Comparison of ENCODE assay signal across 33 cellular contexts in the genomic region with DNA sequence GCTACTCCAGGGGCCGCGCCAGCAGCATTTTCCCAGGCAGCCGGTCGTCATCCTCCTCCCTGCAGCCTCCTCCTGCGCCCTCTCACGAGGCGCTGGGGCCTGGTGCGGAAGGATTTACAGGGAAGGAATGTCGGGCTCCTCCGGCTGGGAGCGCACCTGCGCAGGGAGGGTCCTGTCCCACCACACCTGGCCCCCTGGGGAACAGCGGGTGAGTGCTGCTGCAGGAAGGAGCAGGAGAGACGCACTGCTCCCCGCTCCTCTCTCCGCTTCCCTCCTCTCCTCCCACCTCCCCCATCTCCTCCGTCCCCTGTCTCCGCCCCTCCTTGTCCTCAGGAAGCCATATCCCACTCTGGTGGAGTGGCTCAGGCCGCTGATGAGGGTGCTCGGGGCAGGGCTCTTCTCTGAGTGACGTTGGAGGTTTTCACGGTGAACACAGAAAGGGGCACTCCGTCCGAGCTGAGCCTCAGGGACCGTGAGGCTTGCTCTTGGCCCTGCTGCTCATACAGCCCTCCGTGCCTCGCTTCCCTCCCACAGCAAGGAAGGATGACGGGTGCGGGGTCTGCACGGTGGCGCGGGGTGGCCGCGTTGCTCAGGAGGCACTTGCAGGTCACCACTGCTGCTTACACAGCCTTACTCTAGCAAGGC. TPM values are rescaled to one million over a fixed set of nuclear protein-coding genes. Genes with fewer than 3 reads are reported as not detected.
DNase-seq lines count a peak whose midpoint lies in the region; ATAC-seq and TF ChIP-seq lines count a peak whose summit lies in the region.
"Had no signal": no experiment of that assay in that cellular context is flagged by ENCODE, and none has a peak within 500 bp of the region (broad histone marks: within the 10 kb centered on the region; RNA-seq: fewer than 3 reads in every experiment).

No MANE protein-coding gene starts in this region.

- POLR2A ChIA-PET in WTC11 (lab: Charles Lee), result no interaction called here

- H3K36me3 Mint-ChIP-seq in WTC11 (no peaks in the 10 kb centered on the region), progenitor cell of endocrine pancreas (ENCODE audit: insufficient read depth) (no peaks in the 10 kb centered on the region)
- H3K36me3 Mint-ChIP-seq: CD4-positive, alpha-beta memory T cell; natural killer cell had no signal

- peaks cover 74% of the 10 kb centered on the region for H3K27me3 Mint-ChIP-seq in WTC11 (ENCODE audit: low read depth)
- peaks cover 75% of the 10 kb centered on the region for H3K27me3 Mint-ChIP-seq in progenitor cell of endocrine pancreas
- H3K27me3 Mint-ChIP-seq in stimulated activated naive CD8-positive, alpha-beta T cell treated with anti-CD3 and anti-CD28 coated beads, Interleukin-15, amount 100 ng/mL, for 72 hours, result peaks cover 83% of the 10 kb centered on the region

- TF ChIP-seq CTCF in WTC11 (IDR thresholded peaks at IDR 0.05), result no peak
- no peak for TF ChIP-seq CTCF in progenitor cell of endocrine pancreas (IDR thresholded peaks at IDR 0.05; ENCODE audit: unreplicated experiment)

- peak; percentile 63 for ATAC-seq in WTC11
- ATAC-seq in stimulated activated naive CD8-positive, alpha-beta T cell treated with anti-CD3 and anti-CD28 coated beads, Interleukin-15, amount 100 ng/mL, for 72 hours, result no peak
- ATAC-seq: activated CD4-positive, alpha-beta T cell treated with anti-CD3 and anti-CD28 coated beads for 36 hours; activated T-cell treated with anti-CD3 and anti-CD28 coated beads, Interleukin-2, amount 50 U/mL, for 4 hours; body of pancreas; esophagus mucosa; left colon; natural killer cell; pancreas; right cardiac atrium had no signal

- DNase-seq in NCI-H1417 (lab: John Stamatoyannopoulos, UW) (peak in 2 of 3 experiments; percentile 60 to 74), NCI-H1417 treated with DMSO at 0.1 percent for 48 hours (lab: John Stamatoyannopoulos, UW) (no peak), WTC11 (ENCODE audit: low spot score) (peak; percentile 56), iPS-NIHi11 (ENCODE audit: low spot score) (peak; percentile 54), progenitor cell of endocrine pancreas (ENCODE audit: low spot score, unreplicated experiment) (no peak), NOMO-1 treated with dmso at 0.1 percent for 144 hours (lab: John Stamatoyannopoulos, UW; ENCODE audit: unreplicated experiment) (no peak)
- no peak for DNase-seq in stimulated activated naive CD8-positive, alpha-beta T cell treated with anti-CD3 and anti-CD28 coated beads, Interleukin-15, amount 100 ng/mL, for 72 hours
- no peak for DNase-seq in stimulated activated CD4-positive, alpha-beta T cell treated with anti-CD3 and anti-CD28 coated beads, Interleukin-1b, Interleukin-23, amount 100 ng/mL, for 48 hours
- DNase-seq: activated CD4-positive, alpha-beta T cell treated with anti-CD3 and anti-CD28 coated beads for 36 hours; activated naive CD4-positive, alpha-beta T cell; activated T-cell treated with anti-CD3 and anti-CD28 coated beads, Interleukin-2, amount 50 U/mL, for 4 hours; AML-193; body of pancreas; CD4-positive, alpha-beta memory T cell; DMS 273 treated with DMSO at 0.1 percent for 48 hours; effector memory CD4-positive, alpha-beta T cell; hippocampal formation; left colon; natural killer cell; NCI-H1105; NCI-H2107; NCI-H510A; NK-92 treated with Interleukin-12 subunit alpha and Interleukin-12 subunit beta, amount 100 ng/mL, for 24 hours; Peyer's patch; tibial artery had no signal

- H3K4me1 Mint-ChIP-seq in WTC11, result peaks cover 24% of the 10 kb centered on the region
- H3K4me1 Mint-ChIP-seq in progenitor cell of endocrine pancreas (ENCODE audit: low read depth), result peaks cover 2% of the 10 kb centered on the region
- H3K4me1 Mint-ChIP-seq in stimulated activated naive CD8-positive, alpha-beta T cell treated with anti-CD3 and anti-CD28 coated beads, Interleukin-15, amount 100 ng/mL, for 72 hours, result no peaks in the 10 kb centered on the region
- H3K4me1 Mint-ChIP-seq: activated CD4-positive, alpha-beta T cell treated with anti-CD3 and anti-CD28 coated beads for 36 hours; natural killer cell had no signal

- H3K9me3 Mint-ChIP-seq in WTC11 (no peaks in the 10 kb centered on the region), progenitor cell of endocrine pancreas (ENCODE audit: low read depth) (no peaks in the 10 kb centered on the region)
- H3K9me3 Mint-ChIP-seq in stimulated activated naive CD8-positive, alpha-beta T cell treated with anti-CD3 and anti-CD28 coated beads, Interleukin-15, amount 100 ng/mL, for 72 hours, result no peaks in the 10 kb centered on the region
- H3K9me3 Mint-ChIP-seq: activated T-cell treated with anti-CD3 and anti-CD28 coated beads, Interleukin-2, amount 50 U/mL, for 4 hours; CD4-positive, alpha-beta memory T cell; natural killer cell; stimulated activated naive CD8-positive, alpha-beta T cell treated with anti-CD3 and anti-CD28 coated beads, Interleukin-15, Interleukin-2, amounts not matched to agents 100 ng/mL and 50 ng/mL, for 24 hours; T-helper 1 cell treated with Interleukin-12 subunit alpha and Interleukin-12 subunit beta and Interleukin-4 antibody, amounts not matched to agents 30 μg/mL and 1 μg/mL, for 36 hours had no signal

- CTCF ChIA-PET in WTC11 (lab: Charles Lee), result no interaction called here

- peak overlapping the region; percentile 67 for H3K4me3 Mint-ChIP-seq in WTC11
- H3K4me3 Mint-ChIP-seq in progenitor cell of endocrine pancreas (ENCODE audit: low read depth), result peak overlapping the region; percentile 61
- no peak overlapping the region for H3K4me3 Mint-ChIP-seq in stimulated activated naive CD8-positive, alpha-beta T cell treated with anti-CD3 and anti-CD28 coated beads, Interleukin-15, amount 100 ng/mL, for 72 hours
- H3K4me3 Mint-ChIP-seq: activated CD4-positive, alpha-beta T cell treated with anti-CD3 and anti-CD28 coated beads for 36 hours; activated T-cell treated with anti-CD3 and anti-CD28 coated beads, Interleukin-2, amount 50 U/mL, for 4 hours; CD4-positive, alpha-beta memory T cell; natural killer cell; stimulated activated naive CD8-positive, alpha-beta T cell treated with anti-CD3 and anti-CD28 coated beads, Interleukin-15, Interleukin-2, amounts not matched to agents 100 ng/mL and 50 ng/mL, for 24 hours; T-helper 1 cell treated with Interleukin-12 subunit alpha and Interleukin-12 subunit beta and Interleukin-4 antibody, amounts not matched to agents 30 μg/mL and 1 μg/mL, for 36 hours had no signal

- no peak overlapping the region for H3K27ac Mint-ChIP-seq in WTC11
- H3K27ac Mint-ChIP-seq in progenitor cell of endocrine pancreas, result no peak overlapping the region
- H3K27ac Mint-ChIP-seq in stimulated activated naive CD8-positive, alpha-beta T cell treated with anti-CD3 and anti-CD28 coated beads, Interleukin-15, amount 100 ng/mL, for 72 hours, result no peak overlapping the region
- H3K27ac Mint-ChIP-seq: activated CD4-positive, alpha-beta T cell treated with anti-CD3 and anti-CD28 coated beads for 36 hours; natural killer cell; stimulated activated naive CD8-positive, alpha-beta T cell treated with anti-CD3 and anti-CD28 coated beads, Interleukin-15, Interleukin-2, amounts not matched to agents 100 ng/mL and 50 ng/mL, for 24 hours; T-helper 1 cell treated with Interleukin-12 subunit alpha and Interleukin-12 subunit beta and Interleukin-4 antibody, amounts not matched to agents 30 μg/mL and 1 μg/mL, for 36 hours had no signal

TF ChIP-seq in WTC11, 78 proteins besides CTCF, POLR2A, EP300 and RAD21 (continues in another document):
- no peak for TF ChIP-seq PRRX2 (CRISPR knock-in tag; IDR thresholded peaks at IDR 0.05)
- 0 out of 2 replicates have a peak, but pooled peaks have one; percentile 38 for TF ChIP-seq FOXK1 (CRISPR knock-in tag; IDR thresholded peaks at IDR 0.05)
- 0 out of 2 replicates have a peak, but pooled peaks have one; percentile 36 for TF ChIP-seq ZNF232 (CRISPR knock-in tag; IDR thresholded peaks at IDR 0.05)
- no peak for TF ChIP-seq NFATC4 (CRISPR knock-in tag; IDR thresholded peaks at IDR 0.05)
- TF ChIP-seq, protein P1, sequence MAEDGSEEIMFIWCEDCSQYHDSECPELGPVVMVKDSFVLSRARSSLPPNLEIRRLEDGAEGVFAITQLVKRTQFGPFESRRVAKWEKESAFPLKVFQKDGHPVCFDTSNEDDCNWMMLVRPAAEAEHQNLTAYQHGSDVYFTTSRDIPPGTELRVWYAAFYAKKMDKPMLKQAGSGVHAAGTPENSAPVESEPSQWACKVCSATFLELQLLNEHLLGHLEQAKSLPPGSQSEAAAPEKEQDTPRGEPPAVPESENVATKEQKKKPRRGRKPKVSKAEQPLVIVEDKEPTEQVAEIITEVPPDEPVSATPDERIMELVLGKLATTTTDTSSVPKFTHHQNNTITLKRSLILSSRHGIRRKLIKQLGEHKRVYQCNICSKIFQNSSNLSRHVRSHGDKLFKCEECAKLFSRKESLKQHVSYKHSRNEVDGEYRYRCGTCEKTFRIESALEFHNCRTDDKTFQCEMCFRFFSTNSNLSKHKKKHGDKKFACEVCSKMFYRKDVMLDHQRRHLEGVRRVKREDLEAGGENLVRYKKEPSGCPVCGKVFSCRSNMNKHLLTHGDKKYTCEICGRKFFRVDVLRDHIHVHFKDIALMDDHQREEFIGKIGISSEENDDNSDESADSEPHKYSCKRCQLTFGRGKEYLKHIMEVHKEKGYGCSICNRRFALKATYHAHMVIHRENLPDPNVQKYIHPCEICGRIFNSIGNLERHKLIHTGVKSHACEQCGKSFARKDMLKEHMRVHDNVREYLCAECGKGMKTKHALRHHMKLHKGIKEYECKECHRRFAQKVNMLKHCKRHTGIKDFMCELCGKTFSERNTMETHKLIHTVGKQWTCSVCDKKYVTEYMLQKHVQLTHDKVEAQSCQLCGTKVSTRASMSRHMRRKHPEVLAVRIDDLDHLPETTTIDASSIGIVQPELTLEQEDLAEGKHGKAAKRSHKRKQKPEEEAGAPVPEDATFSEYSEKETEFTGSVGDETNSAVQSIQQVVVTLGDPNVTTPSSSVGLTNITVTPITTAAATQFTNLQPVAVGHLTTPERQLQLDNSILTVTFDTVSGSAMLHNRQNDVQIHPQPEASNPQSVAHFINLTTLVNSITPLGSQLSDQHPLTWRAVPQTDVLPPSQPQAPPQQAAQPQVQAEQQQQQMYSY (CRISPR knock-in tag; IDR thresholded peaks at IDR 0.05), result no peak

RNA-seq across cellular contexts. Expression of gene IRX4, which starts 31.3 kb away (rescaled TPM):
- total RNA-seq in WTC11 (2021) (7.0 to 9.0 TPM (median 7.6 TPM) in 3 replicates), progenitor cell of endocrine pancreas (0.17 TPM in 1 of 2 replicates, not detected in the other)
- total RNA-seq: activated CD4-positive, alpha-beta T cell treated with anti-CD3 and anti-CD28 coated beads for 36 hours; activated T-cell treated with anti-CD3 and anti-CD28 coated beads, Interleukin-2, amount 50 U/mL, for 4 hours; body of pancreas; CD4-positive, alpha-beta memory T cell; frontal cortex; G401; left colon; mesenteric fat pad; natural killer cell; pancreas; Peyer's patch had no signal

RNA-seq across cellular contexts. Expression of gene NDUFS6, which starts 50.2 kb away (rescaled TPM):
- total RNA-seq in WTC11 (2021), result 75.8 to 84.3 TPM (median 77.4 TPM) in 3 replicates
- total RNA-seq in progenitor cell of endocrine pancreas, result 33.0 and 36.4 TPM in 2 replicates

RNA-seq across cellular contexts. Expression of gene MRPL36, which starts 51.8 kb away (rescaled TPM):
- 52.8 to 61.2 TPM (median 55.9 TPM) in 3 replicates for total RNA-seq in WTC11 (2021)
- total RNA-seq in progenitor cell of endocrine pancreas, result 40.5 and 40.6 TPM in 2 replicates

Comparison
In these comparisons a context has a peak if more than half of its experiments do, and no peak if none do; other contexts are left out.
1. DNase-seq: peak in NCI-H1417 (2 of 3), WTC11 (single experiment) and iPS-NIHi11 (single experiment); none in NCI-H1417 treated with DMSO at 0.1 percent for 48 hours (single experiment), progenitor cell of endocrine pancreas (single experiment), NOMO-1 treated with dmso at 0.1 percent for 144 hours (single experiment), stimulated activated naive CD8-positive, alpha-beta T cell treated with anti-CD3 and anti-CD28 coated beads, Interleukin-15, amount 100 ng/mL, for 72 hours (0 of 2) and stimulated activated CD4-positive, alpha-beta T cell treated with anti-CD3 and anti-CD28 coated beads, Interleukin-1b, Interleukin-23, amount 100 ng/mL, for 48 hours (single experiment).
2. H3K4me3 Mint-ChIP-seq: peak in WTC11 (single experiment) and progenitor cell of endocrine pancreas (single experiment); none in stimulated activated naive CD8-positive, alpha-beta T cell treated with anti-CD3 and anti-CD28 coated beads, Interleukin-15, amount 100 ng/mL, for 72 hours (0 of 2).